ENCODE assay signal across 16 cellular contexts in genomic region chr21:46057710-46058241, GRCh38. TPM values are rescaled to one million over a fixed set of nuclear protein-coding genes. Genes with fewer than 3 reads are reported as not detected.
DNase-seq lines count a peak whose midpoint lies in the region; ATAC-seq and TF ChIP-seq lines count a peak whose summit lies in the region.
"Had no signal": no experiment of that assay in that cellular context is flagged by ENCODE, and none has a peak within 500 bp of the region (broad histone marks: within the 10 kb centered on the region; RNA-seq: fewer than 3 reads in every experiment).

No MANE protein-coding gene starts in this region.

- TF ChIP-seq POLR2A in uterus (IDR thresholded peaks at IDR 0.05), result no peak

- no peaks in the 10 kb centered on the region for H3K36me3 ChIP-seq in esophagus (ENCODE audit: control insufficient read depth in 2 of 2, insufficient read depth in 2 of 2, low read length in 1 of 2)
- H3K36me3 ChIP-seq in uterus, result no peaks in the 10 kb centered on the region

- peaks cover 0 to 17% of the 10 kb centered on the region in 2 donors for H3K9me3 ChIP-seq in esophagus (ENCODE audit: control insufficient read depth in 2 of 2, insufficient read depth in 1 of 2, low read depth in 1 of 2, low read length in 1 of 2)
- H3K9me3 ChIP-seq in uterus, result no peaks in the 10 kb centered on the region
- H3K9me3 ChIP-seq: mucosa of descending colon, SK-N-SH had no signal

- 79 to 83% methylated on average over 23 of the region's 23 CpGs for WGBS in esophagus, 2 donors

- H3K4me1 ChIP-seq in esophagus (ENCODE audit: control insufficient read depth in 2 of 2, insufficient read depth in 2 of 2, low read length in 1 of 2) (peaks cover 2 to 11% of the 10 kb centered on the region in 2 donors), uterus (peaks cover 5 to 36% of the 10 kb centered on the region in 2 donors)

- intact Hi-C loops in Right ventricle myocardium inferior (cut with DNase I), result loop anchor here (2.0 to 5.0 kb wide), 2 partner anchors 53 to 85 kb away; no protein-coding TSS in a partner anchor
- intact Hi-C loops in cardiac septum (cut with DNase I), result no loop called here
- intact Hi-C loops in posterior vena cava (cut with DNase I), result loop anchor here in 1 of 2 donors (2.0 kb wide), 1 partner anchor 41 kb away; the partner anchor contains the start of gene COL6A2
- intact Hi-C loops in uterus (cut with DNase I; ENCODE audit: low total_unique reads), result no loop called here

- no peak for ATAC-seq in Right ventricle myocardium inferior
- ATAC-seq: A549, mucosa of descending colon had no signal

- no peak for TF ChIP-seq CTCF in uterus (IDR thresholded peaks at IDR 0.05)

- peak; percentile 41 for DNase-seq in Right ventricle myocardium inferior (ENCODE audit: missing footprints)
- no peak for DNase-seq in cardiac septum (ENCODE audit: low spot score)
- peak; percentile 69 for DNase-seq in posterior vena cava (ENCODE audit: low spot score)
- peak in 1 of 2 donors; percentile 31 for DNase-seq in uterus
- no peak for DNase-seq in pons (ENCODE audit: low spot score)
- no peak for DNase-seq in inferior parietal cortex (ENCODE audit: extremely low spot score)
- no peak for DNase-seq in hepatic stellate cell (ENCODE audit: low spot score)
- DNase-seq: activated CD4-positive, CD25-positive, alpha-beta regulatory T cell treated with anti-CD3 and anti-CD28 coated beads, Interleukin-2, amount 50 U/mL, for 72 hours; activated naive CD4-positive, alpha-beta T cell treated with anti-CD3 and anti-CD28 coated beads for 36 hours; DMS153; effector memory CD4-positive, alpha-beta T cell; NCI-H187; SK-N-SH had no signal

- H3K27ac ChIP-seq in esophagus (ENCODE audit: low read depth in 2 of 2, low read length in 1 of 2) (peak overlapping the region; percentile 79 to 87), uterus (peak overlapping the region; percentile 98 to 99)
- H3K27ac ChIP-seq: A549 had no signal

- no peak overlapping the region for H3K4me3 ChIP-seq in esophagus (ENCODE audit: low read depth in 1 of 2, low read length in 2 of 2)
- no peak overlapping the region for H3K4me3 ChIP-seq in uterus
- H3K4me3 ChIP-seq: A549, mucosa of descending colon had no signal

- no peaks in the 10 kb centered on the region for H3K27me3 ChIP-seq in esophagus (ENCODE audit: control insufficient read depth in 1 of 2, insufficient read depth in 2 of 2, low read length in 2 of 2)
- no peaks in the 10 kb centered on the region for H3K27me3 ChIP-seq in uterus

RNA-seq across cellular contexts. Expression of gene COL6A2, which starts 40.1 kb away (rescaled TPM):
- total RNA-seq in Right ventricle myocardium inferior (254 TPM), cardiac septum (157 TPM), posterior vena cava (1,000 to 10,000 TPM; 1,504 to 1,642 TPM), uterus (1,000 to 10,000 TPM in 2 of 4 donors, 100 to 1,000 TPM in 2; 321 to 1,200 (median 948) TPM)
- polyA plus RNA-seq in esophagus, result 100 to 1,000 TPM; 120 to 161 TPM

Comparison
In these comparisons a context has a peak if more than half of its experiments do, and no peak if none do; other contexts are left out.
1. DNase-seq: peak in Right ventricle myocardium inferior (single experiment) and posterior vena cava (single experiment); none in cardiac septum (single experiment), pons (single experiment), inferior parietal cortex (single experiment) and hepatic stellate cell (single experiment).